Comparison of ENCODE assay signal across 2 cellular contexts in the genomic region with DNA sequence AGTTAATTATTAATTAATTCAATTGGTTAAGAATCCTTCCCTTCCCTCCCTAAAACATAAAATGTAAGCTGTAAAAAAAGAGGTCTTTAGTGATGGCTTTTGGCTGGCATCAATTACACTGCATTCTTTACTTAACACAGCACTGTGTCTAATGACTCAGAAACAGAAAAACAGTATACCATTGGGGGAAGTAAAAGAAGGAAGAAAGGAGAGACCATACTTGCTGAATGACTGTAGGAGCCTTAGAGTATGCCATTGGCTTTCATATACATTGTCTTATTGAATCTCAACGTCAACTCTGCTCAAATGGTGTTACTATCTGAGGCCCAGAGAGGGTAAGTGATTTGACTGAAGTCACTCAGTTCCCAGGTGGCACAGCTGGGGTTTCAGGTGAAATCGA.
TF ChIP-seq lines count a peak whose summit lies in the region.

No MANE protein-coding gene starts in this region.

TF ChIP-seq in IMR-90, 13 proteins besides CTCF, POLR2A, EP300 and RAD21 (continued from another document):
- TF ChIP-seq SMC3 (IDR thresholded peaks at IDR 0.05; ENCODE audit: low read depth, low read length) (no peak), CEBPB (IDR thresholded peaks at IDR 0.05; ENCODE audit: low read depth, low read length) (no peak), MAZ (IDR thresholded peaks at IDR 0.05; ENCODE audit: borderline replicate concordance, low read depth, low read length) (no peak), MXI1 (IDR thresholded peaks at IDR 0.05; ENCODE audit: borderline replicate concordance, low read depth, low read length) (no peak), NFE2L2 (IDR thresholded peaks at IDR 0.05; ENCODE audit: low read depth, low read length) (no peak)
- TF ChIP-seq, protein P1, sequence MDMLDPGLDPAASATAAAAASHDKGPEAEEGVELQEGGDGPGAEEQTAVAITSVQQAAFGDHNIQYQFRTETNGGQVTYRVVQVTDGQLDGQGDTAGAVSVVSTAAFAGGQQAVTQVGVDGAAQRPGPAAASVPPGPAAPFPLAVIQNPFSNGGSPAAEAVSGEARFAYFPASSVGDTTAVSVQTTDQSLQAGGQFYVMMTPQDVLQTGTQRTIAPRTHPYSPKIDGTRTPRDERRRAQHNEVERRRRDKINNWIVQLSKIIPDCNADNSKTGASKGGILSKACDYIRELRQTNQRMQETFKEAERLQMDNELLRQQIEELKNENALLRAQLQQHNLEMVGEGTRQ (IDR thresholded peaks at IDR 0.05; ENCODE audit: low read depth, low read length) = no peak

TF ChIP-seq in HEK293T, 16 proteins besides CTCF, POLR2A, EP300 and RAD21 (continued from another document):
- TF ChIP-seq, protein P2, sequence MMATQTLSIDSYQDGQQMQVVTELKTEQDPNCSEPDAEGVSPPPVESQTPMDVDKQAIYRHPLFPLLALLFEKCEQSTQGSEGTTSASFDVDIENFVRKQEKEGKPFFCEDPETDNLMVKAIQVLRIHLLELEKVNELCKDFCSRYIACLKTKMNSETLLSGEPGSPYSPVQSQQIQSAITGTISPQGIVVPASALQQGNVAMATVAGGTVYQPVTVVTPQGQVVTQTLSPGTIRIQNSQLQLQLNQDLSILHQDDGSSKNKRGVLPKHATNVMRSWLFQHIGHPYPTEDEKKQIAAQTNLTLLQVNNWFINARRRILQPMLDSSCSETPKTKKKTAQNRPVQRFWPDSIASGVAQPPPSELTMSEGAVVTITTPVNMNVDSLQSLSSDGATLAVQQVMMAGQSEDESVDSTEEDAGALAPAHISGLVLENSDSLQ (IDR thresholded peaks at IDR 0.05) = no peak
- no peak for TF ChIP-seq NFRKB (IDR thresholded peaks at IDR 0.05)
- no peak for TF ChIP-seq FOXK2 (IDR thresholded peaks at IDR 0.05)
- TF ChIP-seq CTBP1 (IDR thresholded peaks at IDR 0.05; ENCODE audit: borderline replicate concordance) = no peak
- TF ChIP-seq SUZ12 (IDR thresholded peaks at IDR 0.05) = no peak
TF ChIP-seq in HEK293T: peak in this region for 0.
